In the genomic region with DNA sequence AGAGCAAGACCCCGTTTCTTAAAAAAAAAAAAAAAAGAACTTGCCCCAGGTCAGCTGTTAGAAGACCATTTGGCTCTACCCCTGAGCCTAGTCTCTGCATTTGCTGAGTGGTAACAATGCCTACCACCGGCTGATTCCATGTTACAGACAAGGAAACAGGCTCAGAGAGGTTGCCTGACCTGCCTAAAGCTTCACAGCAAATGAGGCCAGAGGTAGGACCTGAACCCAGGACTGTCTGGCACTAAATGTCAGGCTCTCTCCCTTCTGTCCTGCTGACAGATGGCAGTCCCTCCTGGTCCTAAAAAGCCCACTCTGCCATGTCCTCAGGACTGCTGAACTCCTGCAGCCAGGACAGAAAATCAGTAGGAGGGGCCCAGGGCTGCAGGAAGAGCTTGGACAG, we compare ENCODE assay signal across 10 cellular contexts. TPM values are rescaled to one million over a fixed set of nuclear protein-coding genes. Genes with fewer than 3 reads are reported as not detected.
A peak's percentile ranks its signal among the peaks of the same experiment; 100 is the strongest.
DNase-seq lines count a peak whose midpoint lies in the region; TF ChIP-seq lines count a peak whose summit lies in the region.
"Had no signal": no experiment of that assay in that cellular context is flagged by ENCODE, and none has a peak within 500 bp of the region (broad histone marks: within the 10 kb centered on the region; RNA-seq: fewer than 3 reads in every experiment).

No MANE protein-coding gene starts in this region.

- H3K27ac ChIP-seq in HEK293 (ENCODE audit: extremely low read depth, low read depth, low read length) (no peak overlapping the region), osteoblast (ENCODE audit: low read depth, low read length) (no peak overlapping the region), prostate gland (no peak overlapping the region)
- H3K27ac ChIP-seq: C4-2B, GM23248, KMS-11 had no signal

- no peaks in the 10 kb centered on the region for H3K79me2 ChIP-seq in osteoblast (ENCODE audit: insufficient read depth, low read length)

- no peaks in the 10 kb centered on the region for H3K27me3 ChIP-seq in osteoblast (ENCODE audit: insufficient read depth, low read length)
- no peaks in the 10 kb centered on the region for H3K27me3 ChIP-seq in prostate gland (replicated peaks; ENCODE audit: insufficient read depth)

- H3K9me3 ChIP-seq in HEK293 (ENCODE audit: control insufficient read depth, insufficient read depth, low read depth, low read length), result no peaks in the 10 kb centered on the region
- H3K9me3 ChIP-seq in osteoblast (ENCODE audit: low read depth, low read length), result no peaks in the 10 kb centered on the region
- H3K9me3 ChIP-seq in prostate gland, result no peaks in the 10 kb centered on the region
- H3K9me3 ChIP-seq: Caco-2 had no signal

- TF ChIP-seq CTCF in HEK293 (tag by site-specific recombination; IDR thresholded peaks at IDR 0.05), result no peak
- no peak for TF ChIP-seq CTCF in osteoblast (IDR thresholded peaks at IDR 0.05; ENCODE audit: extremely low read depth, low read depth, low read length)
- TF ChIP-seq CTCF in prostate gland (IDR thresholded peaks at IDR 0.05), result no peak

- H3K4me1 ChIP-seq in HEK293 (ENCODE audit: control insufficient read depth, insufficient read depth, low read length) (no peaks in the 10 kb centered on the region), osteoblast (ENCODE audit: insufficient read depth, low read length) (peaks cover 26% of the 10 kb centered on the region), prostate gland (replicated peaks) (no peaks in the 10 kb centered on the region)
- H3K4me1 ChIP-seq: Caco-2 had no signal

- intact Hi-C loops in prostate gland (cut with DNase I), result no loop called here

- H2AFZ ChIP-seq in osteoblast (ENCODE audit: low read length), result no peak overlapping the region
- H2AFZ ChIP-seq: GM23248 had no signal

- POLR2A ChIA-PET in HEK293 (lab: Yijun Ruan, JAX), result interaction anchor here (0.7 kb wide), 1 partner anchor 12 kb away, joined by 3 read pairs; no protein-coding TSS in a partner anchor

- TF ChIP-seq POLR2A in prostate gland (IDR thresholded peaks at IDR 0.05), result no peak

- DNase-seq in osteoblast (ENCODE audit: insufficient read length, low spot score, missing footprints) (peak; percentile 21), prostate gland (ENCODE audit: low spot score) (no peak), SKM-1 treated with dmso at 0.1 percent for 144 hours (lab: John Stamatoyannopoulos, UW; ENCODE audit: unreplicated experiment) (no peak)
- DNase-seq: AML-193; Caco-2; CD4-positive, alpha-beta T cell; GM23248 had no signal

- 80% methylated on average over 2 of the region's 2 CpGs for WGBS in prostate gland

- H3K4me3 ChIP-seq in HEK293 (ENCODE audit: low read depth, low read length), result no peak overlapping the region
- H3K4me3 ChIP-seq in osteoblast (ENCODE audit: insufficient read depth, low read length), result no peak overlapping the region
- no peak overlapping the region for H3K4me3 ChIP-seq in prostate gland
- H3K4me3 ChIP-seq: GM23248 had no signal

- H3K36me3 ChIP-seq in HEK293 (ENCODE audit: control insufficient read depth in 2 of 2, insufficient read depth in 1 of 2, low read length in 2 of 2) (no peaks in the 10 kb centered on the region), osteoblast (ENCODE audit: insufficient read depth, low read length) (no peaks in the 10 kb centered on the region), prostate gland (no peaks in the 10 kb centered on the region)

- CTCF ChIA-PET in HEK293 (lab: Yijun Ruan, JAX), result interaction anchor here (1.6 kb wide), 1 partner anchor 20 kb away, joined by 8 read pairs; a partner anchor contains a TSS

- no peaks in the 10 kb centered on the region for H4K20me1 ChIP-seq in osteoblast (ENCODE audit: insufficient read depth, low read length)

- no peak overlapping the region for H3K4me2 ChIP-seq in osteoblast (ENCODE audit: insufficient read depth, low read length)
- H3K4me2 ChIP-seq: KMS-11 had no signal

TF ChIP-seq in HEK293, 187 proteins besides CTCF, POLR2A, EP300 and RAD21:
- TF ChIP-seq, protein P1, sequence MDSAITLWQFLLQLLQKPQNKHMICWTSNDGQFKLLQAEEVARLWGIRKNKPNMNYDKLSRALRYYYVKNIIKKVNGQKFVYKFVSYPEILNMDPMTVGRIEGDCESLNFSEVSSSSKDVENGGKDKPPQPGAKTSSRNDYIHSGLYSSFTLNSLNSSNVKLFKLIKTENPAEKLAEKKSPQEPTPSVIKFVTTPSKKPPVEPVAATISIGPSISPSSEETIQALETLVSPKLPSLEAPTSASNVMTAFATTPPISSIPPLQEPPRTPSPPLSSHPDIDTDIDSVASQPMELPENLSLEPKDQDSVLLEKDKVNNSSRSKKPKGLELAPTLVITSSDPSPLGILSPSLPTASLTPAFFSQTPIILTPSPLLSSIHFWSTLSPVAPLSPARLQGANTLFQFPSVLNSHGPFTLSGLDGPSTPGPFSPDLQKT (IDR thresholded peaks at IDR 0.05; ENCODE audit: borderline replicate concordance, low read depth, low read length), result no peak
- TF ChIP-seq ZNF768 (tag by site-specific recombination; IDR thresholded peaks at IDR 0.05), result peak; percentile 77; the same call in 1 of the 2 replicates
- TF ChIP-seq, protein P2, sequence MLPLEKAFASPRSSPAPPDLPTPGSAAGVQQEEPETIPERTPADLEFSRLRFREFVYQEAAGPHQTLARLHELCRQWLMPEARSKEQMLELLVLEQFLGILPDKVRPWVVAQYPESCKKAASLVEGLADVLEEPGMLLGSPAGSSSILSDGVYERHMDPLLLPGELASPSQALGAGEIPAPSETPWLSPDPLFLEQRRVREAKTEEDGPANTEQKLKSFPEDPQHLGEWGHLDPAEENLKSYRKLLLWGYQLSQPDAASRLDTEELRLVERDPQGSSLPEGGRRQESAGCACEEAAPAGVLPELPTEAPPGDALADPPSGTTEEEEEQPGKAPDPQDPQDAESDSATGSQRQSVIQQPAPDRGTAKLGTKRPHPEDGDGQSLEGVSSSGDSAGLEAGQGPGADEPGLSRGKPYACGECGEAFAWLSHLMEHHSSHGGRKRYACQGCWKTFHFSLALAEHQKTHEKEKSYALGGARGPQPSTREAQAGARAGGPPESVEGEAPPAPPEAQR (tag by site-specific recombination; IDR thresholded peaks at IDR 0.05), result no peak

RNA-seq across cellular contexts. Expression of a gene that starts 5.8 kb away (rescaled TPM):
- total RNA-seq in osteoblast (0.72 and 2.9 TPM in 2 replicates), prostate gland (under 1 TPM; 0.36 to 0.91 TPM)

RNA-seq across cellular contexts. Expression of a gene that starts 19.7 kb away (rescaled TPM):
- total RNA-seq in osteoblast (45.6 and 47.7 TPM in 2 replicates), prostate gland (10 to 100 TPM; 10.3 to 10.7 TPM)

RNA-seq across cellular contexts. Expression of a gene that starts 28.7 kb away (rescaled TPM):
- 26.8 and 30.6 TPM in 2 replicates for total RNA-seq in osteoblast
- 10 to 100 TPM; 40.7 to 51.7 TPM for total RNA-seq in prostate gland

RNA-seq across cellular contexts. Expression of a gene that starts 47.1 kb away (rescaled TPM):
- total RNA-seq in osteoblast, result 2.2 and 2.9 TPM in 2 replicates
- total RNA-seq in prostate gland, result 10 to 100 TPM in 1 of 2 donors, 1 to 10 TPM in 1; 10.0 to 29.1 TPM

RNA-seq across cellular contexts. Expression of a gene that starts 55.8 kb away (rescaled TPM):
- total RNA-seq in osteoblast (63.3 and 66.0 TPM in 2 replicates), prostate gland (100 to 1,000 TPM in 1 of 2 donors, 10 to 100 TPM in 1; 74.6 to 114 TPM)
